1 cellular context compared by ENCODE assay signal in the genomic region with DNA sequence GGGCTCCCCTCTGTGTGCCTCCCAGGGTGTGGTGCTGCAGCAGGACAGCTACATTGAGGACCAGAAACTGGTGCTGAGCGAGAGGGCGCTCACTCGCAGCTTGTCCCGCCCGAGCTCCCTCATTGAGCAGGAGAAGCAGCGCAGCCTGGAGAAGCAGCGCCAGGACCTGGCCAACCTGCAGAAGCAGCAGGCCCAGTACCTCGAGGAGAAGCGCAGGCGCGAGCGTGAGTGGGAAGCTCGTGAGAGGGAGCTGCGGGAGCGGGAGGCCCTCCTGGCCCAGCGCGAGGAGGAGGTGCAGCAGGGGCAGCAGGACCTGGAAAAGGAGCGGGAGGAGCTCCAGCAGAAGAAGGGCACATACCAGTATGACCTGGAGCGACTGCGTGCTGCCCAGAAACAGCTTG.
TF ChIP-seq lines count a peak whose summit lies in the region.

No MANE protein-coding gene starts in this region.

TF ChIP-seq in SK-N-SH, 30 proteins besides CTCF, POLR2A, EP300 and RAD21 (continued from another document):
- TF ChIP-seq CHD2 (IDR thresholded peaks at IDR 0.05; ENCODE audit: low read length, partially characterized antibody) (no peak), NFIC (IDR thresholded peaks at IDR 0.05; ENCODE audit: borderline replicate concordance) (no peak), TAF1 (IDR thresholded peaks at IDR 0.05; ENCODE audit: borderline replicate concordance, low read depth, low read length) (no peak), FOSL2 (IDR thresholded peaks at IDR 0.05; ENCODE audit: borderline replicate concordance, low read depth) (no peak), TEAD4 (IDR thresholded peaks at IDR 0.05; ENCODE audit: borderline replicate concordance, insufficient read depth) (no peak), MEF2A (IDR thresholded peaks at IDR 0.05; ENCODE audit: borderline replicate concordance, low read depth) (no peak), FOXJ3 (CRISPR knock-in tag; IDR thresholded peaks at IDR 0.05) (no peak), GABPA (IDR thresholded peaks at IDR 0.05; ENCODE audit: low read depth) (no peak), TCF12 (IDR thresholded peaks at IDR 0.05) (no peak), MXI1 (IDR thresholded peaks at IDR 0.05; ENCODE audit: low read depth, low read length) (no peak), FOXM1 (IDR thresholded peaks at IDR 0.05; ENCODE audit: low read depth) (no peak), YY1 (IDR thresholded peaks at IDR 0.05; ENCODE audit: low read depth) (no peak), GATA2 (CRISPR knock-in tag; IDR thresholded peaks at IDR 0.05) (no peak)
- TF ChIP-seq, protein P1, sequence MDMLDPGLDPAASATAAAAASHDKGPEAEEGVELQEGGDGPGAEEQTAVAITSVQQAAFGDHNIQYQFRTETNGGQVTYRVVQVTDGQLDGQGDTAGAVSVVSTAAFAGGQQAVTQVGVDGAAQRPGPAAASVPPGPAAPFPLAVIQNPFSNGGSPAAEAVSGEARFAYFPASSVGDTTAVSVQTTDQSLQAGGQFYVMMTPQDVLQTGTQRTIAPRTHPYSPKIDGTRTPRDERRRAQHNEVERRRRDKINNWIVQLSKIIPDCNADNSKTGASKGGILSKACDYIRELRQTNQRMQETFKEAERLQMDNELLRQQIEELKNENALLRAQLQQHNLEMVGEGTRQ (IDR thresholded peaks at IDR 0.05; ENCODE audit: borderline replicate concordance, low read depth, low read length), result no peak
- TF ChIP-seq, protein P2, sequence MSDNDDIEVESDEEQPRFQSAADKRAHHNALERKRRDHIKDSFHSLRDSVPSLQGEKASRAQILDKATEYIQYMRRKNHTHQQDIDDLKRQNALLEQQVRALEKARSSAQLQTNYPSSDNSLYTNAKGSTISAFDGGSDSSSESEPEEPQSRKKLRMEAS (IDR thresholded peaks at IDR 0.05; ENCODE audit: low read depth), result no peak
- TF ChIP-seq, protein P3, sequence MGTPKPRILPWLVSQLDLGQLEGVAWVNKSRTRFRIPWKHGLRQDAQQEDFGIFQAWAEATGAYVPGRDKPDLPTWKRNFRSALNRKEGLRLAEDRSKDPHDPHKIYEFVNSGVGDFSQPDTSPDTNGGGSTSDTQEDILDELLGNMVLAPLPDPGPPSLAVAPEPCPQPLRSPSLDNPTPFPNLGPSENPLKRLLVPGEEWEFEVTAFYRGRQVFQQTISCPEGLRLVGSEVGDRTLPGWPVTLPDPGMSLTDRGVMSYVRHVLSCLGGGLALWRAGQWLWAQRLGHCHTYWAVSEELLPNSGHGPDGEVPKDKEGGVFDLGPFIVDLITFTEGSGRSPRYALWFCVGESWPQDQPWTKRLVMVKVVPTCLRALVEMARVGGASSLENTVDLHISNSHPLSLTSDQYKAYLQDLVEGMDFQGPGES (IDR thresholded peaks at IDR 0.05; ENCODE audit: low read depth, low read length), result no peak
